ENCODE assay signal across 37 cellular contexts in the genomic region with DNA sequence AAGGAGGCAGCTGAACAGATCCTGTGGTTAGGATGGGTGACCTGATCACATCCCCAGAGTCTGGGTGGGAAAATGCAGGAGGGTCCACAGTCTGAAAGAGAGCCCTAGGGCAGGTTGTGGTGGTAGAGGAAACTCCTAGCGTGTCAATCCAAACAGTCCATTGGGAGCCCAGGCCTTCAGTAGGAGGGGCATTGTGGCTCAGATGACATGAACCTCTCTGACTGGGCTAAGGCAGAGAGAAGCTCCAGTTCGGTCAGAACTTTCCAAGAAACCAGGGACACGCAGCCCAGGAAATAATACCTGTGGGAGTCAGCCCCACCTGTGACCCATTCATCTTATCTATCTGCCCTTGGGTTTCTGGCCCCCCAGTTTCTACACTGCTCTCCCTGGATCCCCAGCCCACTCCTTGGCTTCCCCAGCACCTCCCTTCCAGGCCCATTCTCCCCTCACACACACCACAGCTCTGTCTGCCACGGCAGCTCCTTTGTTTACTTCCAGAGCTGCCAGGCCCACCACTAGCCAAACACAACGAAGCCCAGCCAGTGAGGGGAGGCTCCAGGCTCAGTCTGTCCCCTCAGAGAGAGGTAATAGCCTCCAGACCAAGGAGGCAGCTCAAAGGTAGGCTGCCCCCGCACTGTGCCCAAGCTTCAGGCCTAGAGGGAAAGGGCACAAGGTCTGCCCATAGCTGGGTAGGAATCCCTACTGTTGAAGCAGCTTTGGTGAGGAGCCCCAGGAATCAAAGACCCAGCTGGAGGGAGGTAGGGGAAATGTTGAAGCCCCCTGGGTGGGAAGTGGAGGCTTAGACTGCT. TPM values are rescaled to one million over a fixed set of nuclear protein-coding genes. Genes with fewer than 3 reads are reported as not detected.
A peak's percentile ranks its signal among the peaks of the same experiment; 100 is the strongest.
DNase-seq lines count a peak whose midpoint lies in the region; ATAC-seq, FAIRE-seq and TF ChIP-seq lines count a peak whose summit lies in the region.
"Had no signal": no experiment of that assay in that cellular context is flagged by ENCODE, and none has a peak within 500 bp of the region (broad histone marks: within the 10 kb centered on the region; RNA-seq: fewer than 3 reads in every experiment).

No MANE protein-coding gene starts in this region.

- CTCF ChIA-PET in AG04450 (lab: Charles Lee), result interaction anchor here (0.9 to 1.2 kb wide), 4 partner anchors 15 to 335 kb away, joined by 3 to 5 read pairs (median 3); a partner anchor contains a TSS
- CTCF ChIA-PET in H1 (lab: Charles Lee; ENCODE audit: partially characterized antibody), result interaction anchor here (0.8 to 8.2 kb wide), 10 partner anchors 8 to 163 kb away, joined by 3 to 65 read pairs (median 5); a partner anchor contains a TSS

- H3K79me2 ChIP-seq in H1 (ENCODE audit: control insufficient read depth in 1 of 2, insufficient read depth in 2 of 2, low read length in 2 of 2), result no peaks in the 10 kb centered on the region
- H3K79me2 ChIP-seq: hepatocyte had no signal

- H3K4ac ChIP-seq in H1 (replicated peaks; ENCODE audit: insufficient read length, low read depth, low read length), result peak overlapping the region; percentile 21

- H3K9ac ChIP-seq in HUES6 (ENCODE audit: low read length), result peak overlapping the region; percentile 34
- no peak overlapping the region for H3K9ac ChIP-seq in H1 (replicated peaks in 1 of 4; ENCODE audit: extremely low read depth in 1 of 4, low read depth in 3 of 4, low read length in 3 of 4)

- H3K4me1 Mint-ChIP-seq in neural crest cell, result no peaks in the 10 kb centered on the region
- peaks cover 9% of the 10 kb centered on the region for H3K4me1 Mint-ChIP-seq in activated T-cell treated with anti-CD3 and anti-CD28 coated beads, Interleukin-2, amount 50 U/mL, for 4 hours (ENCODE audit: low read depth)

- no peaks in the 10 kb centered on the region for H3K79me1 ChIP-seq in H1 (ENCODE audit: low read depth, low read length)

- no peaks in the 10 kb centered on the region for H3K27me3 ChIP-seq in AG04450 (ENCODE audit: control insufficient read depth, insufficient read depth, low read length)
- H3K27me3 ChIP-seq in HUES6 (ENCODE audit: control insufficient read depth, insufficient read depth, low read length), result no peaks in the 10 kb centered on the region
- H3K27me3 ChIP-seq in H1 (replicated peaks in 1 of 4; ENCODE audit: control insufficient read depth in 3 of 4, extremely low read depth in 1 of 4, insufficient read depth in 3 of 4, low read length in 3 of 4), result no peaks in the 10 kb centered on the region
- H3K27me3 ChIP-seq in psoas muscle (ENCODE audit: insufficient read depth in 3 of 3, low read length in 2 of 3), result no peaks in the 10 kb centered on the region
- H3K27me3 ChIP-seq: gastrocnemius medialis, hepatocyte, upper lobe of right lung had no signal

- H2AFZ ChIP-seq in H1 (ENCODE audit: low read length), result peak overlapping the region; percentile 93
- H2AFZ ChIP-seq: hepatocyte had no signal

- H3K9me3 Mint-ChIP-seq in neural crest cell, result no peaks in the 10 kb centered on the region
- no peaks in the 10 kb centered on the region for H3K9me3 Mint-ChIP-seq in activated T-cell treated with anti-CD3 and anti-CD28 coated beads, Interleukin-2, amount 50 U/mL, for 4 hours
- H3K9me3 Mint-ChIP-seq: activated CD4-positive, alpha-beta memory T cell treated with anti-CD3 and anti-CD28 coated beads, Interleukin-2, amount 10 ng/mL, durations not matched to agents 7 days and 5 days; activated naive CD4-positive, alpha-beta T cell treated with anti-CD3 and anti-CD28 coated beads, Interleukin-2, amount 10 ng/mL, durations not matched to agents 7 days and 5 days; brain; CD4-positive, CD25-positive, alpha-beta regulatory T cell had no signal

- H4K20me1 ChIP-seq in H1 (replicated peaks in 1 of 2; ENCODE audit: control insufficient read depth in 1 of 2, insufficient read depth in 2 of 2, low read length in 2 of 2), result no peaks in the 10 kb centered on the region

- 87% methylated on average over 6 of the region's 6 CpGs; no CpG with 5 or more reads in 1 of the 2 experiments for WGBS in H1 (ENCODE audit: extremely low coverage in 1 of 2, insufficient coverage in 1 of 2, insufficient read length in 1 of 2, insufficient replicate concordance in 2 of 2, low coverage in 1 of 2, low lambda C conversion rate in 2 of 2, missing lambda C conversion rate in 1 of 2), 2 experiments
- 60 to 70% (median 65%) methylated on average over 6 of the region's 6 CpGs for WGBS in psoas muscle, 3 donors

- no peak overlapping the region for H3K4me2 ChIP-seq in H1 (ENCODE audit: insufficient read depth in 1 of 2, low read depth in 2 of 2, low read length in 2 of 2)
- H3K4me2 ChIP-seq: A549, hepatocyte had no signal

- H3K23ac ChIP-seq in H1 (ENCODE audit: insufficient read length), result no peak overlapping the region

- DNase-seq in AG04450 (ENCODE audit: low read depth, low spot score) (no peak), H1 (ENCODE audit: low read depth in 1 of 2, low spot score in 2 of 2) (no peak), neural crest cell (ENCODE audit: low read depth, low spot score) (no peak), epidermal melanocyte (ENCODE audit: insufficient read length, low spot score) (no peak), psoas muscle (no peak)
- DNase-seq in activated CD4-positive, CD25-positive, alpha-beta regulatory T cell (lab: John Stamatoyannopoulos, UW), result no peak
- DNase-seq in activated T-cell treated with anti-CD3 and anti-CD28 coated beads, Interleukin-2, amount 50 U/mL, for 4 hours, result no peak
- DNase-seq: activated CD4-positive, alpha-beta memory T cell treated with anti-CD3 and anti-CD28 coated beads, Interleukin-2, amount 10 ng/mL, durations not matched to agents 7 days and 5 days; activated CD4-positive, alpha-beta T cell treated with anti-CD3 and anti-CD28 coated beads for 1 hour; activated CD8-positive, alpha-beta memory T cell treated with anti-CD3 and anti-CD28 coated beads, Interleukin-2, amount 50 U/mL, for 48 hours; activated naive CD4-positive, alpha-beta T cell treated with anti-CD3 and anti-CD28 coated beads, Interleukin-2, amount 10 ng/mL, durations not matched to agents 7 days and 5 days; AML-193; amniotic stem cell; CD4-positive, CD25-positive, alpha-beta regulatory T cell; cerebellar nuclear complex; DND-41; gastrocnemius medialis; lower lobe of right lung; NCI-H1417; NCI-H2081; NCI-H2227 treated with DMSO at 0.1 percent for 48 hours; NCI-H526; NK-92 treated with Interleukin-12 subunit alpha and Interleukin-12 subunit beta, amount 100 ng/mL, for 24 hours; SHP77; stimulated activated CD4-positive, alpha-beta T cell treated with anti-CD3 and anti-CD28 coated beads, Interleukin-15, amount 100 ng/mL, for 24 hours; stimulated activated CD4-positive, alpha-beta T cell treated with anti-CD3 and anti-CD28 coated beads, Interleukin-4, amount 100 ng/mL, for 4 hours; upper lobe of right lung had no signal

- H3K9me3 ChIP-seq in AG04450 (ENCODE audit: control insufficient read depth, insufficient read depth, low read length), result peaks cover 6% of the 10 kb centered on the region; the same call in 1 of the 2 replicates
- H3K9me3 ChIP-seq in HUES6 (ENCODE audit: control insufficient read depth, insufficient read depth, low read depth, low read length), result no peaks in the 10 kb centered on the region
- H3K9me3 ChIP-seq in H1 (ENCODE audit: insufficient read depth in 2 of 2, low read depth in 1 of 2, low read length in 1 of 2), result no peaks in the 10 kb centered on the region
- H3K9me3 ChIP-seq in psoas muscle, result no peaks in the 10 kb centered on the region
- H3K9me3 ChIP-seq: A549, gastrocnemius medialis, lower lobe of right lung, upper lobe of right lung had no signal

- no peak overlapping the region for H2BK15ac ChIP-seq in H1 (ENCODE audit: low read length)

- no peak overlapping the region for H2BK20ac ChIP-seq in H1 (ENCODE audit: low read length)

- peak overlapping the region; percentile 93 for H4K8ac ChIP-seq in H1 (ENCODE audit: extremely low read depth, insufficient read depth, low read length)

- H2BK5ac ChIP-seq in H1 (ENCODE audit: low read depth, low read length), result no peak overlapping the region; the same call in 1 of the 2 replicates

- H4K91ac ChIP-seq in H1 (replicated peaks; ENCODE audit: insufficient read length, low read length), result peak overlapping the region; percentile 19

- TF ChIP-seq CTCF in AG04450 (IDR thresholded peaks at IDR 0.05; ENCODE audit: low read depth, low read length), result no peak
- TF ChIP-seq CTCF in H1 (IDR thresholded peaks at IDR 0.05; ENCODE audit: control extremely low read depth in 1 of 3, insufficient read depth in 1 of 3, low read depth in 1 of 3, low read length in 3 of 3), result no peak
- no peak for TF ChIP-seq CTCF in neural crest cell (conservative IDR thresholded peaks at IDR 0.05)
- TF ChIP-seq CTCF in psoas muscle (IDR thresholded peaks at IDR 0.05), result no peak

- H3K4me3 Mint-ChIP-seq in neural crest cell, result no peak overlapping the region
- no peak overlapping the region for H3K4me3 Mint-ChIP-seq in activated T-cell treated with anti-CD3 and anti-CD28 coated beads, Interleukin-2, amount 50 U/mL, for 4 hours
- H3K4me3 Mint-ChIP-seq: activated CD4-positive, alpha-beta memory T cell treated with anti-CD3 and anti-CD28 coated beads, Interleukin-2, amount 10 ng/mL, durations not matched to agents 7 days and 5 days; activated naive CD4-positive, alpha-beta T cell treated with anti-CD3 and anti-CD28 coated beads, Interleukin-2, amount 10 ng/mL, durations not matched to agents 7 days and 5 days; brain had no signal

- H2AK5ac ChIP-seq in H1 (ENCODE audit: low read depth, low read length), result no peak overlapping the region

- POLR2A ChIA-PET in AG04450 (lab: Yijun Ruan, JAX) (interaction anchor here (0.7 to 1.1 kb wide), 2 partner anchors 23 to 233 kb away, joined by 3 read pairs; a partner anchor contains a TSS), H1 (lab: Charles Lee; ENCODE audit: partially characterized antibody) (interaction anchor here (0.9 to 2.2 kb wide), 5 partner anchors 8 to 37 kb away, joined by 3 to 9 read pairs (median 3); a partner anchor contains a TSS)

- H2BK120ac ChIP-seq in H1 (replicated peaks; ENCODE audit: low read depth, low read length), result no peak overlapping the region

- TF ChIP-seq EP300 in H1 (IDR thresholded peaks at IDR 0.05; ENCODE audit: borderline replicate concordance in 1 of 2, low read depth in 2 of 2, low read length in 2 of 2), result no peak

- H3K36me3 Mint-ChIP-seq in neural crest cell (ENCODE audit: low read depth), result no peaks in the 10 kb centered on the region
- H3K36me3 Mint-ChIP-seq in activated T-cell treated with anti-CD3 and anti-CD28 coated beads, Interleukin-2, amount 50 U/mL, for 4 hours (ENCODE audit: insufficient read depth), result no peaks in the 10 kb centered on the region
- H3K36me3 Mint-ChIP-seq: activated naive CD4-positive, alpha-beta T cell treated with anti-CD3 and anti-CD28 coated beads, Interleukin-2, amount 10 ng/mL, durations not matched to agents 7 days and 5 days; brain; CD4-positive, CD25-positive, alpha-beta regulatory T cell had no signal

- H3K4me1 ChIP-seq in HUES6 (ENCODE audit: control insufficient read depth, insufficient read depth, low read length), result peaks cover 28% of the 10 kb centered on the region
- peaks cover 5 to 22% (median 9%) of the 10 kb centered on the region in 4 experiments for H3K4me1 ChIP-seq in H1 (replicated peaks in 1 of 4; ENCODE audit: control insufficient read depth in 3 of 4, insufficient read depth in 4 of 4, low read length in 3 of 4)
- no peaks in the 10 kb centered on the region for H3K4me1 ChIP-seq in psoas muscle
- H3K4me1 ChIP-seq: A549, gastrocnemius medialis, lower lobe of right lung, upper lobe of right lung had no signal

- peak overlapping the region; percentile 32 for H3K56ac ChIP-seq in H1 (replicated peaks; ENCODE audit: insufficient read length, low read depth, low read length)

- no peak overlapping the region for H4K5ac ChIP-seq in H1 (ENCODE audit: insufficient read length, low read depth, low read length)

- FAIRE-seq in H1 (lab: Jason Lieb, UNC), result no peak
- FAIRE-seq: A549, D721Med, GM18507, GM19239, H54 had no signal

- no peak overlapping the region for H3K14ac ChIP-seq in H1 (ENCODE audit: insufficient read length)

- H3K18ac ChIP-seq in H1 (ENCODE audit: extremely low read depth, low read length), result peak overlapping the region; percentile 53; the same call in 1 of the 2 replicates

- H3K4me3 ChIP-seq in AG04450 (ENCODE audit: low read depth, low read length) (no peak overlapping the region), HUES6 (ENCODE audit: low read depth, low read length) (no peak overlapping the region), H1 (ENCODE audit: extremely low read depth in 1 of 4, insufficient read depth in 2 of 4, low read depth in 3 of 4, low read length in 4 of 4) (no peak overlapping the region; a peak in 1 of 8 replicates), psoas muscle (no peak overlapping the region)
- H3K4me3 ChIP-seq: A549, gastrocnemius medialis, hepatocyte, lower lobe of right lung, upper lobe of right lung had no signal

- ATAC-seq in activated T-cell treated with anti-CD3 and anti-CD28 coated beads, Interleukin-2, amount 50 U/mL, for 4 hours, result no peak
- no peak for ATAC-seq in psoas muscle
- ATAC-seq: gastrocnemius medialis, lower lobe of right lung, upper lobe of right lung had no signal

- no peak for TF ChIP-seq RAD21 in H1 (IDR thresholded peaks at IDR 0.05 in 1 of 2, conservative IDR thresholded peaks at IDR 0.05 in 1 of 2; ENCODE audit: low read depth in 2 of 2, low read length in 2 of 2)

- H3K27ac ChIP-seq in AG04450 (ENCODE audit: low read depth, low read length) (peak overlapping the region; percentile 3), HUES6 (ENCODE audit: low read depth, low read length) (no peak overlapping the region), H1 (ENCODE audit: low read depth, low read length) (no peak overlapping the region), psoas muscle (no peak overlapping the region)
- H3K27ac ChIP-seq: A549, gastrocnemius medialis, hepatocyte, lower lobe of right lung, upper lobe of right lung had no signal

- H2BK12ac ChIP-seq in H1 (ENCODE audit: low read depth, low read length), result no peak overlapping the region

- intact Hi-C loops in psoas muscle (cut with DNase I), result no loop called here

- H3K27ac Mint-ChIP-seq in neural crest cell (ENCODE audit: unreplicated experiment), result peak overlapping the region; percentile 67
- H3K27ac Mint-ChIP-seq: activated CD4-positive, alpha-beta memory T cell treated with anti-CD3 and anti-CD28 coated beads, Interleukin-2, amount 10 ng/mL, durations not matched to agents 7 days and 5 days; activated naive CD4-positive, alpha-beta T cell treated with anti-CD3 and anti-CD28 coated beads, Interleukin-2, amount 10 ng/mL, durations not matched to agents 7 days and 5 days; brain had no signal

- peaks cover 3% of the 10 kb centered on the region; the same call in 1 of the 2 replicates for H3K23me2 ChIP-seq in H1 (ENCODE audit: low read depth, low read length)

- H3K36me3 ChIP-seq in HUES6 (ENCODE audit: control insufficient read depth, insufficient read depth, low read length) (no peaks in the 10 kb centered on the region), H1 (ENCODE audit: control insufficient read depth in 2 of 4, insufficient read depth in 4 of 4, low read length in 3 of 4) (no peaks in the 10 kb centered on the region), psoas muscle (ENCODE audit: insufficient read depth in 1 of 2, low read depth in 1 of 2) (no peaks in the 10 kb centered on the region)
- H3K36me3 ChIP-seq: gastrocnemius medialis, lower lobe of right lung, upper lobe of right lung had no signal

- no peaks in the 10 kb centered on the region for H3K27me3 Mint-ChIP-seq in neural crest cell (ENCODE audit: low read depth)
- no peaks in the 10 kb centered on the region for H3K27me3 Mint-ChIP-seq in activated T-cell treated with anti-CD3 and anti-CD28 coated beads, Interleukin-2, amount 50 U/mL, for 4 hours (ENCODE audit: low read depth)
- H3K27me3 Mint-ChIP-seq: activated CD4-positive, alpha-beta memory T cell treated with anti-CD3 and anti-CD28 coated beads, Interleukin-2, amount 10 ng/mL, durations not matched to agents 7 days and 5 days had no signal

- TF ChIP-seq POLR2A in H1 (IDR thresholded peaks at IDR 0.05; ENCODE audit: control extremely low read depth in 1 of 2, low read depth in 2 of 2, low read length in 2 of 2), result no peak

RNA-seq across cellular contexts. Expression of a gene that starts 6.2 kb away (rescaled TPM):
- 40.5 and 58.9 TPM in 2 replicates for polyA plus RNA-seq in AG04450 (2011; rRNA removed)
- 49.4 and 65.7 TPM in 2 replicates for polyA minus RNA-seq in AG04450 (2011; rRNA and poly(A)+ RNA removed)
- total RNA-seq in H1 (2021; fragmentation: NEBNext Ultra II Directional; extraction: Animal tissue kit (Norgen Biotek cat#: 25700)), result not detected in 2 replicates
- polyA plus RNA-seq in H1 (2011; rRNA removed), result 0.03 and 0.05 TPM in 2 replicates
- 0.03 TPM for polyA plus RNA-seq in H1 (2011; cell fraction: cytosol; rRNA removed)
- polyA plus RNA-seq in H1 (2011; cell fraction: nucleus; rRNA removed), result not detected
- 0.06 TPM in 1 of 4 replicates, not detected in the others for polyA plus RNA-seq in H1 (2012, experiment 1 of 2)
- polyA plus RNA-seq in H1 (2012, experiment 2 of 2), result not detected
- not detected for polyA plus RNA-seq in H1 (2013, experiment 1 of 2)
- polyA plus RNA-seq in H1 (2013, experiment 2 of 2), result not detected
- 0.06 TPM in 1 of 2 replicates, not detected in the other for polyA minus RNA-seq in H1 (2011; rRNA and poly(A)+ RNA removed)
- polyA minus RNA-seq in H1 (2011; cell fraction: cytosol; rRNA and poly(A)+ RNA removed), result not detected
- not detected for polyA minus RNA-seq in H1 (2011; cell fraction: nucleus; rRNA and poly(A)+ RNA removed)
- total RNA-seq in neural crest cell, result 0.14 TPM in 1 of 2 replicates, not detected in the other
- total RNA-seq in activated T-cell treated with anti-CD3 and anti-CD28 coated beads, Interleukin-2, amount 50 U/mL, for 4 hours, result not detected
- 1 to 10 TPM in 1 of 4 donors, under 1 TPM in 2, not detected in 1; 0.13 to 1.1 (median 0.22) TPM for total RNA-seq in psoas muscle
- polyA plus RNA-seq in psoas muscle, result under 1 TPM in 2 of 3 donors, not detected in 1; 0.03 to 0.13 TPM
- total RNA-seq: CD4-positive, CD25-positive, alpha-beta regulatory T cell; dermis microvascular lymphatic vessel endothelial cell; gastrocnemius medialis; T-helper 2 cell treated with Interferon-gamma antibody and Interleukin-4, amounts not matched to agents 100 ng/mL and 5 ng/mL, for 36 hours had no signal
- polyA plus RNA-seq: A549; CD4-positive, CD25-positive, alpha-beta regulatory T cell had no signal

RNA-seq across cellular contexts. Expression of a gene that starts 20.1 kb away (rescaled TPM):
- polyA plus RNA-seq in AG04450 (2011; rRNA removed) (44.9 and 46.1 TPM in 2 replicates), H1 (2011; rRNA removed) (31.2 and 38.0 TPM in 2 replicates), psoas muscle (100 to 1,000 TPM in 2 of 3 donors, 10 to 100 TPM in 1; 71.8 to 129 (median 118) TPM)
- 32.3 and 34.3 TPM in 2 replicates for polyA minus RNA-seq in AG04450 (2011; rRNA and poly(A)+ RNA removed)
- total RNA-seq in H1 (2021; fragmentation: NEBNext Ultra II Directional; extraction: Animal tissue kit (Norgen Biotek cat#: 25700)), result 51.0 and 69.4 TPM in 2 replicates
- 45.6 TPM for polyA plus RNA-seq in H1 (2011; cell fraction: cytosol; rRNA removed)
- polyA plus RNA-seq in H1 (2011; cell fraction: nucleus; rRNA removed), result 88.9 TPM
- 45.5 to 61.7 TPM (median 49.2 TPM) in 4 replicates for polyA plus RNA-seq in H1 (2012, experiment 1 of 2)
- 26.1 TPM for polyA plus RNA-seq in H1 (2012, experiment 2 of 2)
- polyA plus RNA-seq in H1 (2013, experiment 1 of 2), result 55.0 TPM
- polyA plus RNA-seq in H1 (2013, experiment 2 of 2), result 52.4 TPM
- 41.9 and 53.5 TPM in 2 replicates for polyA minus RNA-seq in H1 (2011; rRNA and poly(A)+ RNA removed)
- 33.1 TPM for polyA minus RNA-seq in H1 (2011; cell fraction: cytosol; rRNA and poly(A)+ RNA removed)
- polyA minus RNA-seq in H1 (2011; cell fraction: nucleus; rRNA and poly(A)+ RNA removed), result 63.4 TPM
- total RNA-seq in neural crest cell (58.4 and 67.0 TPM in 2 replicates), psoas muscle (100 to 1,000 TPM in 2 of 4 donors, 10 to 100 TPM in 2; 67.3 to 120 (median 85.8) TPM)
- total RNA-seq in activated T-cell treated with anti-CD3 and anti-CD28 coated beads, Interleukin-2, amount 50 U/mL, for 4 hours, result 10 to 100 TPM; 58.1 to 61.7 (median 58.5) TPM

RNA-seq across cellular contexts. Expression of a gene that starts 23.6 kb away (rescaled TPM):
- polyA plus RNA-seq in AG04450 (2011; rRNA removed), result 16.8 and 21.3 TPM in 2 replicates
- polyA minus RNA-seq in AG04450 (2011; rRNA and poly(A)+ RNA removed), result 21.0 and 26.3 TPM in 2 replicates
- total RNA-seq in H1 (2021; fragmentation: NEBNext Ultra II Directional; extraction: Animal tissue kit (Norgen Biotek cat#: 25700)), result 33.1 and 33.7 TPM in 2 replicates
- 2.6 and 4.6 TPM in 2 replicates for polyA plus RNA-seq in H1 (2011; rRNA removed)
- polyA plus RNA-seq in H1 (2011; cell fraction: cytosol; rRNA removed), result 9.5 TPM
- 16.3 TPM for polyA plus RNA-seq in H1 (2011; cell fraction: nucleus; rRNA removed)
- 26.4 to 29.8 TPM (median 28.7 TPM) in 4 replicates for polyA plus RNA-seq in H1 (2012, experiment 1 of 2)
- polyA plus RNA-seq in H1 (2012, experiment 2 of 2), result 3.1 TPM
- 9.2 TPM for polyA plus RNA-seq in H1 (2013, experiment 1 of 2)
- 9.5 TPM for polyA plus RNA-seq in H1 (2013, experiment 2 of 2)
- polyA minus RNA-seq in H1 (2011; rRNA and poly(A)+ RNA removed), result 17.0 and 19.1 TPM in 2 replicates
- 15.4 TPM for polyA minus RNA-seq in H1 (2011; cell fraction: cytosol; rRNA and poly(A)+ RNA removed)
- polyA minus RNA-seq in H1 (2011; cell fraction: nucleus; rRNA and poly(A)+ RNA removed), result 13.4 TPM
- total RNA-seq in neural crest cell, result 64.5 and 67.7 TPM in 2 replicates
- 10 to 100 TPM; 27.7 to 31.9 (median 30.9) TPM for total RNA-seq in activated T-cell treated with anti-CD3 and anti-CD28 coated beads, Interleukin-2, amount 50 U/mL, for 4 hours
- 10 to 100 TPM; 17.0 to 19.3 (median 17.6) TPM for total RNA-seq in psoas muscle
- polyA plus RNA-seq in psoas muscle, result 10 to 100 TPM in 1 of 3 donors, 1 to 10 TPM in 2; 4.2 to 13.2 (median 7.4) TPM
